ENCODE assay signal across 8 cellular contexts in genomic region chr11:833114-833791, GRCh38. TPM values are rescaled to one million over a fixed set of nuclear protein-coding genes. Genes with fewer than 3 reads are reported as not detected.
DNase-seq lines count a peak whose midpoint lies in the region; ATAC-seq, FAIRE-seq and TF ChIP-seq lines count a peak whose summit lies in the region.

No MANE protein-coding gene starts in this region.

- H3K4me2 ChIP-seq in OCI-LY1 (ENCODE audit: low read length), result peak overlapping the region; percentile 57

- peak overlapping the region; percentile 81 to 87 (median 83) for H3K4me3 Mint-ChIP-seq in brain

- H3K27me3 Mint-ChIP-seq in brain, result peaks cover 22% of the 10 kb centered on the region

- H3K4me3 ChIP-seq in OCI-LY1 (ENCODE audit: low read depth, low read length, poor library complexity, severe bottlenecking) (peak overlapping the region; percentile 43), kidney (ENCODE audit: low read length in 2 of 2) (peak overlapping the region; percentile 46 to 59)

- no peaks in the 10 kb centered on the region for H3K36me3 Mint-ChIP-seq in brain

- no peak for TF ChIP-seq POLR2A in GM18505 (IDR thresholded peaks at IDR 0.05; ENCODE audit: borderline replicate concordance, extremely low read depth, insufficient read depth, insufficient read length)

- peaks cover 18% of the 10 kb centered on the region for H3K27me3 ChIP-seq in OCI-LY1 (ENCODE audit: insufficient read depth, low read length)

- no peaks in the 10 kb centered on the region for H3F3A ChIP-seq in OCI-LY1 (ENCODE audit: insufficient read depth, low read length)

- no peak for FAIRE-seq in kidney (lab: Jason Lieb, UNC)

- peak; percentile 21 for ATAC-seq in stimulated activated naive CD8-positive, alpha-beta T cell treated with anti-CD3 and anti-CD28 coated beads, Interleukin-15, Interleukin-2, amounts not matched to agents 100 U/mL and 50 U/mL, for 24 hours
- no peak for ATAC-seq in GM18505 (IDR thresholded peaks at IDR 0.05; ENCODE audit: unreplicated experiment)

- peak; percentile 58 for DNase-seq in stimulated activated CD4-positive, alpha-beta T cell treated with anti-CD3 and anti-CD28 coated beads, Interleukin-15, amount 100 ng/mL, for 24 hours
- no peak for DNase-seq in stimulated activated CD4-positive, alpha-beta T cell treated with anti-CD3 and anti-CD28 coated beads, Interleukin-4, amount 100 ng/mL, for 24 hours
- DNase-seq in kidney, result peak; percentile 90
- DNase-seq in stimulated activated naive CD8-positive, alpha-beta T cell treated with anti-CD3 and anti-CD28 coated beads, Interleukin-15, Interleukin-2, amounts not matched to agents 100 U/mL and 50 U/mL, for 24 hours, result peak; percentile 64
- no peak for DNase-seq in NCI-H187 (lab: John Stamatoyannopoulos, UW)

- H3K27ac Mint-ChIP-seq in brain, result peak overlapping the region in 4 of 5 experiments; percentile 87 to 91 (median 90)

- H3K9me3 Mint-ChIP-seq in brain, result no peaks in the 10 kb centered on the region

- H3K4me1 ChIP-seq in OCI-LY1 (ENCODE audit: insufficient read depth, low read length, severe bottlenecking), result peaks cover 22% of the 10 kb centered on the region
- peaks cover 14 to 53% of the 10 kb centered on the region in 2 donors for H3K4me1 ChIP-seq in kidney (ENCODE audit: control insufficient read depth in 1 of 2, insufficient read depth in 1 of 2, low read depth in 1 of 2, low read length in 2 of 2)

- peaks cover 43% of the 10 kb centered on the region for H3K4me1 Mint-ChIP-seq in brain

- TF ChIP-seq CTCF in OCI-LY1 (IDR thresholded peaks at IDR 0.05; ENCODE audit: low read length) (no peak), brain (conservative IDR thresholded peaks at IDR 0.05) (no peak), kidney (IDR thresholded peaks at IDR 0.05; ENCODE audit: borderline replicate concordance, extremely low read depth, insufficient read depth) (no peak)

- H3K9ac ChIP-seq in OCI-LY1 (ENCODE audit: low read length) (no peak overlapping the region; the same call in 1 of the 2 replicates), kidney (ENCODE audit: low read length in 2 of 2) (peak overlapping the region; percentile 48 to 80)

- peaks cover 9% of the 10 kb centered on the region for H3K36me3 ChIP-seq in OCI-LY1 (ENCODE audit: insufficient read depth, low read length)
- peaks cover 7 to 15% of the 10 kb centered on the region in 2 donors for H3K36me3 ChIP-seq in kidney (ENCODE audit: control insufficient read depth in 1 of 2, insufficient read depth in 2 of 2, low read length in 2 of 2)

- intact Hi-C loops in kidney (cut with DNase I), result no loop called here

- H3K9me2 ChIP-seq in OCI-LY1 (ENCODE audit: low read depth, low read length), result no peaks in the 10 kb centered on the region

- H3K27ac ChIP-seq in OCI-LY1 (ENCODE audit: low read depth, low read length, poor library complexity, severe bottlenecking), result no peak overlapping the region
- peak overlapping the region; percentile 85 to 93 for H3K27ac ChIP-seq in kidney (ENCODE audit: low read depth in 2 of 2, low read length in 2 of 2)

- no peaks in the 10 kb centered on the region for H4K20me1 ChIP-seq in OCI-LY1 (ENCODE audit: insufficient read depth, low read length)

- no peaks in the 10 kb centered on the region for H3K9me3 ChIP-seq in OCI-LY1 (ENCODE audit: low read length)
- no peaks in the 10 kb centered on the region for H3K9me3 ChIP-seq in kidney (ENCODE audit: control insufficient read depth in 1 of 2, low read length in 2 of 2)

- H3K79me2 ChIP-seq in OCI-LY1 (ENCODE audit: insufficient read depth, low read length), result no peaks in the 10 kb centered on the region

- H2AFZ ChIP-seq in OCI-LY1 (ENCODE audit: low read length), result no peak overlapping the region

RNA-seq across cellular contexts. Expression of gene CD151, which starts 0.5 kb away (rescaled TPM):
- polyA plus RNA-seq in brain (ENCODE audit: insufficient read depth, low read depth, low replicate concordance) (114 TPM), kidney (ENCODE audit: insufficient read depth, low read depth, low replicate concordance) (379 TPM)
- 476 TPM for total RNA-seq in kidney

RNA-seq across cellular contexts. Expression of gene CRACR2B, which starts 5.5 kb away (rescaled TPM):
- polyA plus RNA-seq in brain (ENCODE audit: insufficient read depth, low read depth, low replicate concordance) (3.1 TPM), kidney (ENCODE audit: insufficient read depth, low read depth, low replicate concordance) (16.5 TPM)
- total RNA-seq in kidney, result 22.6 TPM

RNA-seq across cellular contexts. Expression of gene POLR2L, which starts 9.1 kb away (rescaled TPM):
- polyA plus RNA-seq in brain (ENCODE audit: insufficient read depth, low read depth, low replicate concordance) (104 TPM), kidney (ENCODE audit: insufficient read depth, low read depth, low replicate concordance) (376 TPM)
- total RNA-seq in kidney, result 107 TPM

RNA-seq across cellular contexts. Expression of gene TSPAN4, which starts 9.4 kb away (rescaled TPM):
- polyA plus RNA-seq in brain (ENCODE audit: insufficient read depth, low read depth, low replicate concordance) (23.3 TPM), kidney (ENCODE audit: insufficient read depth, low read depth, low replicate concordance) (81.2 TPM)
- total RNA-seq in kidney, result 104 TPM

RNA-seq across cellular contexts. Expression of gene PNPLA2, which starts 14.5 kb away (rescaled TPM):
- polyA plus RNA-seq in brain (ENCODE audit: insufficient read depth, low read depth, low replicate concordance), result 67.9 TPM
- total RNA-seq in kidney, result 173 TPM
- 67.9 TPM for polyA plus RNA-seq in kidney (ENCODE audit: insufficient read depth, low read depth, low replicate concordance)

Comparison
In these comparisons a context has a peak if more than half of its experiments do, and no peak if none do; other contexts are left out.
1. DNase-seq: peak in stimulated activated CD4-positive, alpha-beta T cell treated with anti-CD3 and anti-CD28 coated beads, Interleukin-15, amount 100 ng/mL, for 24 hours (single experiment), kidney (single experiment) and stimulated activated naive CD8-positive, alpha-beta T cell treated with anti-CD3 and anti-CD28 coated beads, Interleukin-15, Interleukin-2, amounts not matched to agents 100 U/mL and 50 U/mL, for 24 hours (single experiment); none in stimulated activated CD4-positive, alpha-beta T cell treated with anti-CD3 and anti-CD28 coated beads, Interleukin-4, amount 100 ng/mL, for 24 hours (single experiment) and NCI-H187 (0 of 2).